In the genomic region with DNA sequence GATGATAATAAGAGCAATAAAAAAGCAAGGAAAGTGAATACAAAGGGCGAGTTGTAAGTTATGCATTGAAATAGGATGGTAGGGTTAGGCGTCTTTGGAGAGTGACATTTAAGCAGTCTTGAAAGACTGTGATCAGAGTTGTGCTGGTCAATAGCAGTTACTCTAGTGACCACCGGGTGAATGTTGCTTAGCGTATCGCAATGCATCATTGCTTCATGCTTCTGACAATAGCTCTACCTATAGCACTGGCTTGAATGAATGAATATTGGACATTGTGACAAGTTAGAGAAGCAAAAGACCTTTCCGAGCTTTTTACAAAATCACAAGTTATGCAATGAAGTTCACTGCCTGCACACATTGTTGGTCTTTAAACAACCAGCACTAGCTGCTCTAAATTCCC, we compare ENCODE assay signal across 2 cellular contexts.
TF ChIP-seq lines count a peak whose summit lies in the region.

No MANE protein-coding gene starts in this region.

TF ChIP-seq in GM23338, 12 proteins besides CTCF, POLR2A, EP300 and RAD21:
- TF ChIP-seq POLR2AphosphoS5 (IDR thresholded peaks at IDR 0.05; ENCODE audit: low read depth) (no peak), ZNF331 (CRISPR knock-in tag; IDR thresholded peaks at IDR 0.05; ENCODE audit: low read depth) (no peak), ZNF462 (CRISPR knock-in tag; IDR thresholded peaks at IDR 0.05) (no peak), EZH2 (IDR thresholded peaks at IDR 0.05; ENCODE audit: low read depth, unreplicated experiment) (no peak)

TF ChIP-seq in K562, 482 proteins besides CTCF, POLR2A, EP300 and RAD21:
- TF ChIP-seq ZNF76 (CRISPR knock-in tag; IDR thresholded peaks at IDR 0.05; ENCODE audit: borderline replicate concordance) (0 out of 2 replicates have a peak, but pooled peaks have one; percentile 35), ZBTB26 (CRISPR knock-in tag; IDR thresholded peaks at IDR 0.05) (no peak), ZNF79 (CRISPR knock-in tag; IDR thresholded peaks at IDR 0.05; ENCODE audit: low read depth) (no peak), HNRNPL (IDR thresholded peaks at IDR 0.05; ENCODE audit: low read depth, low read length) (no peak), ZNF561 (CRISPR knock-in tag; conservative IDR thresholded peaks at IDR 0.05) (no peak), DMBX1 (CRISPR knock-in tag; IDR thresholded peaks at IDR 0.05; ENCODE audit: borderline replicate concordance) (0 out of 2 replicates have a peak, but pooled peaks have one; percentile 67), RREB1 (CRISPR knock-in tag; IDR thresholded peaks at IDR 0.05) (no peak), CREB3L1 (IDR thresholded peaks at IDR 0.05; ENCODE audit: borderline replicate concordance, low read depth) (no peak), ZNF143 (CRISPR knock-in tag; IDR thresholded peaks at IDR 0.05) (no peak), ZNF165 (CRISPR knock-in tag; IDR thresholded peaks at IDR 0.05; ENCODE audit: borderline replicate concordance) (no peak), ZNF639 (CRISPR knock-in tag; conservative IDR thresholded peaks at IDR 0.05 in 1 of 2, IDR thresholded peaks at IDR 0.05 in 1 of 2) (no peak), CXXC5 (CRISPR knock-in tag; IDR thresholded peaks at IDR 0.05) (peak; percentile 10; the same call in 1 of the 2 replicates), ZNF24 (IDR thresholded peaks at IDR 0.05) (peak; percentile 93), CBFA2T2 (conservative IDR thresholded peaks at IDR 0.05) (no peak), SMAD4 (CRISPR knock-in tag; conservative IDR thresholded peaks at IDR 0.05) (peak; percentile 40; the same call in 1 of the 2 replicates), NR4A1 (CRISPR knock-in tag; IDR thresholded peaks at IDR 0.05) (no peak), NR4A1 (tag; IDR thresholded peaks at IDR 0.05) (no peak), NFATC3 (IDR thresholded peaks at IDR 0.05) (no peak), ZNF212 (CRISPR knock-in tag; IDR thresholded peaks at IDR 0.05) (0 out of 2 replicates have a peak, but pooled peaks have one; percentile 31), ZBTB12 (CRISPR knock-in tag; IDR thresholded peaks at IDR 0.05) (no peak), ZZZ3 (IDR thresholded peaks at IDR 0.05) (no peak), POU5F1 (IDR thresholded peaks at IDR 0.05; ENCODE audit: borderline replicate concordance, low read depth, low read length, partially characterized antibody) (no peak), HMG20A (CRISPR knock-in tag; conservative IDR thresholded peaks at IDR 0.05) (no peak), GABPA (tag; conservative IDR thresholded peaks at IDR 0.05; ENCODE audit: low read depth) (no peak), ZNF354B (CRISPR knock-in tag; IDR thresholded peaks at IDR 0.05) (no peak)
- TF ChIP-seq, protein P1, sequence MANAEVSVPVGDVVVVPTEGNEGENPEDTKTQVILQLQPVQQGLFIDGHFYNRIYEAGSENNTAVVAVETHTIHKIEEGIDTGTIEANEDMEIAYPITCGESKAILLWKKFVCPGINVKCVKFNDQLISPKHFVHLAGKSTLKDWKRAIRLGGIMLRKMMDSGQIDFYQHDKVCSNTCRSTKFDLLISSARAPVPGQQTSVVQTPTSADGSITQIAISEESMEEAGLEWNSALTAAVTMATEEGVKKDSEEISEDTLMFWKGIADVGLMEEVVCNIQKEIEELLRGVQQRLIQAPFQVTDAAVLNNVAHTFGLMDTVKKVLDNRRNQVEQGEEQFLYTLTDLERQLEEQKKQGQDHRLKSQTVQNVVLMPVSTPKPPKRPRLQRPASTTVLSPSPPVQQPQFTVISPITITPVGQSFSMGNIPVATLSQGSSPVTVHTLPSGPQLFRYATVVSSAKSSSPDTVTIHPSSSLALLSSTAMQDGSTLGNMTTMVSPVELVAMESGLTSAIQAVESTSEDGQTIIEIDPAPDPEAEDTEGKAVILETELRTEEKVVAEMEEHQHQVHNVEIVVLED (CRISPR knock-in tag; IDR thresholded peaks at IDR 0.05), result 0 out of 2 replicates have a peak, but pooled peaks have one; percentile 17
- TF ChIP-seq, protein P2, sequence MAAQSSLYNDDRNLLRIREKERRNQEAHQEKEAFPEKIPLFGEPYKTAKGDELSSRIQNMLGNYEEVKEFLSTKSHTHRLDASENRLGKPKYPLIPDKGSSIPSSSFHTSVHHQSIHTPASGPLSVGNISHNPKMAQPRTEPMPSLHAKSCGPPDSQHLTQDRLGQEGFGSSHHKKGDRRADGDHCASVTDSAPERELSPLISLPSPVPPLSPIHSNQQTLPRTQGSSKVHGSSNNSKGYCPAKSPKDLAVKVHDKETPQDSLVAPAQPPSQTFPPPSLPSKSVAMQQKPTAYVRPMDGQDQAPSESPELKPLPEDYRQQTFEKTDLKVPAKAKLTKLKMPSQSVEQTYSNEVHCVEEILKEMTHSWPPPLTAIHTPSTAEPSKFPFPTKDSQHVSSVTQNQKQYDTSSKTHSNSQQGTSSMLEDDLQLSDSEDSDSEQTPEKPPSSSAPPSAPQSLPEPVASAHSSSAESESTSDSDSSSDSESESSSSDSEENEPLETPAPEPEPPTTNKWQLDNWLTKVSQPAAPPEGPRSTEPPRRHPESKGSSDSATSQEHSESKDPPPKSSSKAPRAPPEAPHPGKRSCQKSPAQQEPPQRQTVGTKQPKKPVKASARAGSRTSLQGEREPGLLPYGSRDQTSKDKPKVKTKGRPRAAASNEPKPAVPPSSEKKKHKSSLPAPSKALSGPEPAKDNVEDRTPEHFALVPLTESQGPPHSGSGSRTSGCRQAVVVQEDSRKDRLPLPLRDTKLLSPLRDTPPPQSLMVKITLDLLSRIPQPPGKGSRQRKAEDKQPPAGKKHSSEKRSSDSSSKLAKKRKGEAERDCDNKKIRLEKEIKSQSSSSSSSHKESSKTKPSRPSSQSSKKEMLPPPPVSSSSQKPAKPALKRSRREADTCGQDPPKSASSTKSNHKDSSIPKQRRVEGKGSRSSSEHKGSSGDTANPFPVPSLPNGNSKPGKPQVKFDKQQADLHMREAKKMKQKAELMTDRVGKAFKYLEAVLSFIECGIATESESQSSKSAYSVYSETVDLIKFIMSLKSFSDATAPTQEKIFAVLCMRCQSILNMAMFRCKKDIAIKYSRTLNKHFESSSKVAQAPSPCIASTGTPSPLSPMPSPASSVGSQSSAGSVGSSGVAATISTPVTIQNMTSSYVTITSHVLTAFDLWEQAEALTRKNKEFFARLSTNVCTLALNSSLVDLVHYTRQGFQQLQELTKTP (IDR thresholded peaks at IDR 0.05; ENCODE audit: low read depth in 1 of 2, partially characterized antibody in 2 of 2), result no peak
- TF ChIP-seq, protein P3, sequence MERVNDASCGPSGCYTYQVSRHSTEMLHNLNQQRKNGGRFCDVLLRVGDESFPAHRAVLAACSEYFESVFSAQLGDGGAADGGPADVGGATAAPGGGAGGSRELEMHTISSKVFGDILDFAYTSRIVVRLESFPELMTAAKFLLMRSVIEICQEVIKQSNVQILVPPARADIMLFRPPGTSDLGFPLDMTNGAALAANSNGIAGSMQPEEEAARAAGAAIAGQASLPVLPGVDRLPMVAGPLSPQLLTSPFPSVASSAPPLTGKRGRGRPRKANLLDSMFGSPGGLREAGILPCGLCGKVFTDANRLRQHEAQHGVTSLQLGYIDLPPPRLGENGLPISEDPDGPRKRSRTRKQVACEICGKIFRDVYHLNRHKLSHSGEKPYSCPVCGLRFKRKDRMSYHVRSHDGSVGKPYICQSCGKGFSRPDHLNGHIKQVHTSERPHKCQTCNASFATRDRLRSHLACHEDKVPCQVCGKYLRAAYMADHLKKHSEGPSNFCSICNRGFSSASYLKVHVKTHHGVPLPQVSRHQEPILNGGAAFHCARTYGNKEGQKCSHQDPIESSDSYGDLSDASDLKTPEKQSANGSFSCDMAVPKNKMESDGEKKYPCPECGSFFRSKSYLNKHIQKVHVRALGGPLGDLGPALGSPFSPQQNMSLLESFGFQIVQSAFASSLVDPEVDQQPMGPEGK (CRISPR knock-in tag; IDR thresholded peaks at IDR 0.05; ENCODE audit: borderline replicate concordance), result no peak
TF ChIP-seq in K562: peak in this region for 7.
